In genomic region chr14:91417134-91417982, GRCh38 we compare ENCODE assay signal across 8 cellular contexts. TPM values are rescaled to one million over a fixed set of nuclear protein-coding genes. Genes with fewer than 3 reads are reported as not detected.
DNase-seq lines count a peak whose midpoint lies in the region; ATAC-seq and TF ChIP-seq lines count a peak whose summit lies in the region.

Gene CCDC88C (minus strand): TSS chr14:91417820. CDS start chr14:91417690, 130 bp downstream.

- no peak within 1 kb of the TSS for H3K27ac ChIP-seq in rectal smooth muscle tissue (ENCODE audit: low read depth, low read length)

- no peaks in the 10 kb centered on the region for H3K9me3 Mint-ChIP-seq in activated naive CD8-positive, alpha-beta T cell treated with anti-CD3 and anti-CD28 coated beads for 36 hours

- peak within 1 kb of the TSS; percentile 93 for H3K4me3 ChIP-seq in Jurkat, Clone E6-1 (ENCODE audit: low read length)
- H3K4me3 ChIP-seq in rectal smooth muscle tissue (ENCODE audit: low read length), result peak within 1 kb of the TSS; percentile 69

- no peaks in the 10 kb centered on the region for H3K36me3 ChIP-seq in rectal smooth muscle tissue (ENCODE audit: control insufficient read depth, insufficient read depth, low read length)

- peak within 1 kb of the TSS; percentile 100 for H3K27ac Mint-ChIP-seq in activated naive CD8-positive, alpha-beta T cell treated with anti-CD3 and anti-CD28 coated beads for 36 hours

- peaks cover 37% of the 10 kb centered on the region for H3K36me3 Mint-ChIP-seq in activated naive CD8-positive, alpha-beta T cell treated with anti-CD3 and anti-CD28 coated beads for 36 hours

- ATAC-seq in GM21529 (IDR thresholded peaks at IDR 0.05; ENCODE audit: unreplicated experiment) (peak; percentile 44), SK-N-SH treated with all-trans-retinoic acid at 6 μM for 48 hours (peak; percentile 44), left ventricle myocardium superior (peak; percentile 69)

- intact Hi-C loops in left ventricle myocardium superior (cut with micrococcal nuclease), result loop anchor here (10.0 kb wide), 1 partner anchor 93 kb away; no protein-coding TSS in a partner anchor

- DNase-seq in Daoy (ENCODE audit: low read depth) (peak; percentile 79), left ventricle myocardium superior (peak; percentile 75), GM19240 (ENCODE audit: insufficient read length, low spot score) (no peak)
- peak; percentile 60 for DNase-seq in Jurkat, Clone E6-1 (ENCODE audit: low read depth, low spot score)
- DNase-seq in activated naive CD8-positive, alpha-beta T cell treated with anti-CD3 and anti-CD28 coated beads for 36 hours, result peak; percentile 85

- H3K9ac ChIP-seq in rectal smooth muscle tissue (ENCODE audit: low read length), result no peak within 1 kb of the TSS

- peak within 1 kb of the TSS; percentile 98 for H3K4me3 Mint-ChIP-seq in activated naive CD8-positive, alpha-beta T cell treated with anti-CD3 and anti-CD28 coated beads for 36 hours

- peaks cover 38% of the 10 kb centered on the region for H3K4me1 Mint-ChIP-seq in activated naive CD8-positive, alpha-beta T cell treated with anti-CD3 and anti-CD28 coated beads for 36 hours

- no peaks in the 10 kb centered on the region for H3K27me3 Mint-ChIP-seq in activated naive CD8-positive, alpha-beta T cell treated with anti-CD3 and anti-CD28 coated beads for 36 hours

- H3K27me3 ChIP-seq in rectal smooth muscle tissue (ENCODE audit: control insufficient read depth, insufficient read depth, low read length), result no peaks in the 10 kb centered on the region

- H3K4me1 ChIP-seq in rectal smooth muscle tissue (ENCODE audit: control insufficient read depth, insufficient read depth, low read length), result peaks cover 5% of the 10 kb centered on the region

TF ChIP-seq in SK-N-SH treated with all-trans-retinoic acid at 6 μM for 48 hours, 23 proteins besides CTCF, POLR2A, EP300 and RAD21:
- no peak for TF ChIP-seq PPARA (CRISPR knock-in tag; IDR thresholded peaks at IDR 0.05; ENCODE audit: borderline replicate concordance)
- TF ChIP-seq SNAI2 (CRISPR knock-in tag; IDR thresholded peaks at IDR 0.05), result peak; percentile 29; the same call in 1 of the 2 replicates
- no peak for TF ChIP-seq ZNF70 (CRISPR knock-in tag; IDR thresholded peaks at IDR 0.05)
- no peak for TF ChIP-seq ZC3H10 (CRISPR knock-in tag; IDR thresholded peaks at IDR 0.05)

RNA-seq across cellular contexts. Expression of gene CCDC88C, which starts in this region (rescaled TPM):
- total RNA-seq in Daoy (2014; rRNA removed; shearing (Covaris generic)), result 6.1 and 7.2 TPM in 2 replicates
- 52.9 TPM for polyA plus RNA-seq in Jurkat, Clone E6-1 (2012; ENCODE audit: insufficient read depth, insufficient read length)
- 10 to 100 TPM; 55.1 to 56.7 TPM for total RNA-seq in activated naive CD8-positive, alpha-beta T cell treated with anti-CD3 and anti-CD28 coated beads for 36 hours
- 3.2 TPM for total RNA-seq in left ventricle myocardium superior
